18 cellular contexts compared by ENCODE assay signal in the genomic region with DNA sequence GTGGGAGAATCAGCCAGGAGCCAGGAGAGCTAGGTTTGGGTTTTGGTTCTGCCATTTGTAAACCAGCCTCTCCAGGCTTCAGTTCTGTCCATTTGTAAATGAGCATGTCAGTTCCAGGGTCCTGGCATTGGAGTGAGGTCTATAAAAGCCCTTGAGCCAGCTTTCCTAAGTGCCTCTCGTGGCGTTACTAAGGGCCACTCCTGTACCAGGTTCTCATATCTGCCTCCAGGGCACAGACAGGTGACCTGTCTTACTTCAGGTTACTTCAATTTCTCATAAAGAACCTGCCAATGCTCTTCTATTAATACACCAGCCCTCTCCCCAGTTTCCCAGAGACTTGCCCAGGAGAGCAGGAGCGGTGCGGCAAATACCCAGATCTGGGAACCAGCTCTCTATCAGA.
DNase-seq lines count a peak whose midpoint lies in the region; ATAC-seq and TF ChIP-seq lines count a peak whose summit lies in the region.
"Had no signal": no experiment of that assay in that cellular context is flagged by ENCODE, and none has a peak within 500 bp of the region (broad histone marks: within the 10 kb centered on the region; RNA-seq: fewer than 3 reads in every experiment).

No MANE protein-coding gene starts in this region.

- TF ChIP-seq CTCF in lung (IDR thresholded peaks at IDR 0.05; ENCODE audit: control extremely low read depth, extremely low read depth) (no peak), testis (IDR thresholded peaks at IDR 0.05) (no peak)

- H3K9me3 ChIP-seq in lung (ENCODE audit: control insufficient read depth in 2 of 2, insufficient read depth in 1 of 2, low read length in 1 of 2) = no peaks in the 10 kb centered on the region
- H3K9me3 ChIP-seq in effector memory CD4-positive, alpha-beta T cell (ENCODE audit: control insufficient read depth, low read length) = no peaks in the 10 kb centered on the region
- H3K9me3 ChIP-seq in testis = no peaks in the 10 kb centered on the region
- H3K9me3 ChIP-seq: Caco-2 had no signal

- 75 to 93% methylated on average over 4 of the region's 4 CpGs for WGBS in lung, 2 donors
- 100% methylated on average over 3 to 4 of the region's 4 CpGs for WGBS in testis, 2 donors

- H3K4me3 ChIP-seq in lung (no peak overlapping the region), testis (no peak overlapping the region)
- no peak overlapping the region for H3K4me3 ChIP-seq in effector memory CD4-positive, alpha-beta T cell (ENCODE audit: insufficient read depth, low read depth, low read length, poor library complexity, severe bottlenecking)

- H3K27me3 ChIP-seq in lung (ENCODE audit: control insufficient read depth, insufficient read depth) (no peaks in the 10 kb centered on the region), testis (no peaks in the 10 kb centered on the region)
- H3K27me3 ChIP-seq in effector memory CD4-positive, alpha-beta T cell (replicated peaks; ENCODE audit: control insufficient read depth, insufficient read depth, low read length, poor library complexity, severe bottlenecking) = no peaks in the 10 kb centered on the region

- DNase-seq in NCI-H1417 (lab: John Stamatoyannopoulos, UW) (peak; percentile 9 to 79 (median 56)), NCI-H1417 treated with DMSO at 0.1 percent for 48 hours (lab: John Stamatoyannopoulos, UW) (no peak), NCI-H187 (lab: John Stamatoyannopoulos, UW) (peak; percentile 57 to 60), NCI-H69 (lab: John Stamatoyannopoulos, UW) (peak; percentile 21), lung (ENCODE audit: low spot score) (peak; percentile 68), testis (no peak), NCI-H128 (lab: John Stamatoyannopoulos, UW; ENCODE audit: unreplicated experiment) (no peak)
- no peak for DNase-seq in effector memory CD4-positive, alpha-beta T cell
- DNase-seq: 8988T; Caco-2; CD4-positive, alpha-beta T cell; NCI-H1105 treated with DMSO at 0.1 percent for 48 hours; NCI-H2107; NCI-H446; NCI-H748 treated with DMSO at 0.1 percent for 48 hours; PC-3; SIG-M5 had no signal

- no peaks in the 10 kb centered on the region for H3K36me3 ChIP-seq in lung (ENCODE audit: control insufficient read depth in 2 of 2, insufficient read depth in 2 of 2, low read length in 2 of 2)
- no peaks in the 10 kb centered on the region for H3K36me3 ChIP-seq in effector memory CD4-positive, alpha-beta T cell (ENCODE audit: control insufficient read depth, insufficient read depth, low read length)
- no peaks in the 10 kb centered on the region for H3K36me3 ChIP-seq in testis (ENCODE audit: low read depth, missing control alignments)

- H3K4me1 ChIP-seq in lung (ENCODE audit: control insufficient read depth in 2 of 2, insufficient read depth in 2 of 2, low read length in 2 of 2) = peaks cover 0 to 6% of the 10 kb centered on the region in 2 donors
- no peaks in the 10 kb centered on the region for H3K4me1 ChIP-seq in effector memory CD4-positive, alpha-beta T cell (ENCODE audit: control insufficient read depth, insufficient read depth, low read length, poor library complexity, severe bottlenecking)
- no peaks in the 10 kb centered on the region for H3K4me1 ChIP-seq in testis

- H3K27ac ChIP-seq in lung (ENCODE audit: low read depth in 1 of 2, low read length in 1 of 2) = no peak overlapping the region
- no peak overlapping the region for H3K27ac ChIP-seq in effector memory CD4-positive, alpha-beta T cell (ENCODE audit: insufficient read depth, low read length, poor library complexity, severe bottlenecking)
- H3K27ac ChIP-seq in testis = no peak overlapping the region
- H3K27ac ChIP-seq: RWPE1 had no signal

- intact Hi-C loops in testis (cut with DNase I; ENCODE audit: low total_unique reads) = no loop called here

- peak; percentile 22 for ATAC-seq in lung (ENCODE audit: insufficient read depth, low FRiP score)
- ATAC-seq: PC-3 had no signal

- no peak for TF ChIP-seq POLR2A in testis (IDR thresholded peaks at IDR 0.05)

Comparison
In these comparisons a context has a peak if more than half of its experiments do, and no peak if none do; other contexts are left out.
1. DNase-seq: peak in NCI-H1417 (3 of 3), NCI-H187 (2 of 2), NCI-H69 (single experiment) and lung (single experiment); none in NCI-H1417 treated with DMSO at 0.1 percent for 48 hours (single experiment), effector memory CD4-positive, alpha-beta T cell (0 of 3), testis (single experiment) and NCI-H128 (single experiment).